In the genomic region with DNA sequence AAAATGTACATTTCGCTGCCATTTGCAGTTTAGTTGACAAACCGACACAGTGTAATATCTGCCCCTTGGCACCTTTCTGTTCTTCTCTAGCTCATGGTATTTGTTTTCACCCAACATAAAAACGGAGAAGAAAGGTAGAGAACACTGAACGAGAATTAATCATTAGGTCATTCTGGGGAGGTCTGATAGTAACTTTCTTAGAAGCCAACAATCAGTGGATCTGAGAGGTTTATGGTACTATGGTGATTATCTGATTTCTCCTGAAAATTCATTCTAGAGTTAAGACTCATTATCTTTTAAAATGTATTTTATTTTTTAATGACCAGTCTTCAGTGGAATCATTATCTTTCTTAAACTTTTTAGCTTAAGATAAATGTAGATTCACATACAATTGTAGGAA, we compare ENCODE assay signal across 1 cellular context.
TF ChIP-seq lines count a peak whose summit lies in the region.

No MANE protein-coding gene starts in this region.

TF ChIP-seq in K562, 482 proteins besides CTCF, POLR2A, EP300 and RAD21 (continued from another document):
- TF ChIP-seq TEAD4 (IDR thresholded peaks at IDR 0.05; ENCODE audit: low read length) (peak; percentile 63; the same call in 1 of the 2 replicates), TEAD4 (CRISPR knock-in tag; IDR thresholded peaks at IDR 0.05; ENCODE audit: borderline replicate concordance) (no peak), ARID1B (IDR thresholded peaks at IDR 0.05) (peak; percentile 51), VEZF1 (CRISPR knock-in tag; IDR thresholded peaks at IDR 0.05) (no peak), STAT5A (IDR thresholded peaks at IDR 0.05; ENCODE audit: borderline replicate concordance, low read length) (peak; percentile 54; the same call in 1 of the 2 replicates), SMARCE1 (IDR thresholded peaks at IDR 0.05) (peak; percentile 32; the same call in 1 of the 2 replicates), RFX1 (IDR thresholded peaks at IDR 0.05) (peak; percentile 65), MEIS2 (IDR thresholded peaks at IDR 0.05; ENCODE audit: partially characterized antibody) (peak; percentile 42), CEBPB (tag; IDR thresholded peaks at IDR 0.05) (no peak), TAL1 (IDR thresholded peaks at IDR 0.05) (0 out of 2 replicates have a peak, but pooled peaks have one; percentile 4), FOXJ2 (tag; IDR thresholded peaks at IDR 0.05) (0 out of 2 replicates have a peak, but pooled peaks have one; percentile 61)
- TF ChIP-seq, protein P1, sequence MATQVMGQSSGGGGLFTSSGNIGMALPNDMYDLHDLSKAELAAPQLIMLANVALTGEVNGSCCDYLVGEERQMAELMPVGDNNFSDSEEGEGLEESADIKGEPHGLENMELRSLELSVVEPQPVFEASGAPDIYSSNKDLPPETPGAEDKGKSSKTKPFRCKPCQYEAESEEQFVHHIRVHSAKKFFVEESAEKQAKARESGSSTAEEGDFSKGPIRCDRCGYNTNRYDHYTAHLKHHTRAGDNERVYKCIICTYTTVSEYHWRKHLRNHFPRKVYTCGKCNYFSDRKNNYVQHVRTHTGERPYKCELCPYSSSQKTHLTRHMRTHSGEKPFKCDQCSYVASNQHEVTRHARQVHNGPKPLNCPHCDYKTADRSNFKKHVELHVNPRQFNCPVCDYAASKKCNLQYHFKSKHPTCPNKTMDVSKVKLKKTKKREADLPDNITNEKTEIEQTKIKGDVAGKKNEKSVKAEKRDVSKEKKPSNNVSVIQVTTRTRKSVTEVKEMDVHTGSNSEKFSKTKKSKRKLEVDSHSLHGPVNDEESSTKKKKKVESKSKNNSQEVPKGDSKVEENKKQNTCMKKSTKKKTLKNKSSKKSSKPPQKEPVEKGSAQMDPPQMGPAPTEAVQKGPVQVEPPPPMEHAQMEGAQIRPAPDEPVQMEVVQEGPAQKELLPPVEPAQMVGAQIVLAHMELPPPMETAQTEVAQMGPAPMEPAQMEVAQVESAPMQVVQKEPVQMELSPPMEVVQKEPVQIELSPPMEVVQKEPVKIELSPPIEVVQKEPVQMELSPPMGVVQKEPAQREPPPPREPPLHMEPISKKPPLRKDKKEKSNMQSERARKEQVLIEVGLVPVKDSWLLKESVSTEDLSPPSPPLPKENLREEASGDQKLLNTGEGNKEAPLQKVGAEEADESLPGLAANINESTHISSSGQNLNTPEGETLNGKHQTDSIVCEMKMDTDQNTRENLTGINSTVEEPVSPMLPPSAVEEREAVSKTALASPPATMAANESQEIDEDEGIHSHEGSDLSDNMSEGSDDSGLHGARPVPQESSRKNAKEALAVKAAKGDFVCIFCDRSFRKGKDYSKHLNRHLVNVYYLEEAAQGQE (CRISPR knock-in tag; IDR thresholded peaks at IDR 0.05; ENCODE audit: low read depth), result no peak
TF ChIP-seq in K562: peak in this region for 9.
